Comparison of ENCODE assay signal across 11 cellular contexts in the genomic region with DNA sequence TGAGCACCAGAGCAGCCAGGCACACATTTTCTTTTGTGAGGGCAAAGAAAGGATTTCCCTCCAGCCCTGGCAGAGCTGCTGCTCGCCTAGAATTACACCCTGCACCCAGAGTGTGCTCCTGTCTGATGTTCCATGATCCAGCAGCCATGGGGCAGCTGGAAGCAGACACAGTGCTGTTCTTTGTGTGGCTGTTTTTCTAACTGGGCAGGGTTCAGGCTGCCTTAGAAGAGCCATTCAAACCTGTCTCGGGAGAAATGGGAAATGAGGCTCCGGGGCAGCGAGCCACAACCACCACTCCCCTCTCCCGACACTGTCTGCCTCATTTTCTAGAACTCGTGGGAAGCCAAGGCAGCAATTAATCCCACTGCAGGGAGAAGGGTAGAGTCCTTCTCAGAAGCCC. TPM values are rescaled to one million over a fixed set of nuclear protein-coding genes. Genes with fewer than 3 reads are reported as not detected.
DNase-seq lines count a peak whose midpoint lies in the region; ATAC-seq and TF ChIP-seq lines count a peak whose summit lies in the region.
"Had no signal": no experiment of that assay in that cellular context is flagged by ENCODE, and none has a peak within 500 bp of the region (broad histone marks: within the 10 kb centered on the region; RNA-seq: fewer than 3 reads in every experiment).

No MANE protein-coding gene starts in this region.

- DNase-seq in T-helper 1 cell (no peak), medulla oblongata (ENCODE audit: extremely low spot score) (peak; percentile 96), HT-29 (ENCODE audit: low spot score) (no peak), Peyer's patch (no peak)
- DNase-seq in central memory CD8-positive, alpha-beta T cell (ENCODE audit: low spot score in 2 of 2) = no peak
- DNase-seq in activated CD8-positive, alpha-beta memory T cell treated with anti-CD3 and anti-CD28 coated beads for 24 hours = no peak
- DNase-seq: activated CD4-positive, alpha-beta T cell treated with anti-CD3 and anti-CD28 coated beads for 1 hour; MM.1S; PC-3 had no signal

- H3K27me3 Mint-ChIP-seq in T-helper 1 cell treated with Interleukin-12 subunit alpha and Interleukin-12 subunit beta and Interleukin-4 antibody, amounts not matched to agents 30 μg/mL and 1 μg/mL, for 36 hours (ENCODE audit: low read depth) = no peaks in the 10 kb centered on the region
- H3K27me3 Mint-ChIP-seq in central memory CD8-positive, alpha-beta T cell = no peaks in the 10 kb centered on the region

- no peak for ATAC-seq in central memory CD8-positive, alpha-beta T cell (replicated peaks; ENCODE audit: extremely low read depth, poor library complexity, severe bottlenecking)
- ATAC-seq: PC-3 had no signal

- peaks cover 2 to 64% (median 30%) of the 10 kb centered on the region in 5 donors for H3K4me1 ChIP-seq in subcutaneous abdominal adipose tissue (ENCODE audit: control insufficient read depth in 5 of 5, insufficient read depth in 5 of 5, low read length in 5 of 5)
- H3K4me1 ChIP-seq in Peyer's patch = peaks cover 0 to 25% (median 0%) of the 10 kb centered on the region in 4 donors

- H3K27me3 ChIP-seq in subcutaneous abdominal adipose tissue (ENCODE audit: control insufficient read depth in 5 of 5, insufficient read depth in 4 of 5, low read length in 5 of 5) (no peaks in the 10 kb centered on the region), Peyer's patch (no peaks in the 10 kb centered on the region)

- H3K27ac ChIP-seq in subcutaneous abdominal adipose tissue (ENCODE audit: low read depth, low read length) = peak overlapping the region; percentile 63
- H3K27ac ChIP-seq in Peyer's patch = peak overlapping the region in 2 of 4 donors; percentile 29 to 31

- H3K27ac Mint-ChIP-seq in T-helper 1 cell treated with Interleukin-12 subunit alpha and Interleukin-12 subunit beta and Interleukin-4 antibody, amounts not matched to agents 30 μg/mL and 1 μg/mL, for 36 hours = peak overlapping the region; percentile 62
- peak overlapping the region; percentile 95 for H3K27ac Mint-ChIP-seq in central memory CD8-positive, alpha-beta T cell (ENCODE audit: low read depth)

- H3K9me3 ChIP-seq in subcutaneous abdominal adipose tissue (ENCODE audit: control insufficient read depth in 5 of 5, low read length in 5 of 5) (peaks cover 0 to 8% (median 3%) of the 10 kb centered on the region in 5 donors), Peyer's patch (peaks cover 0 to 7% (median 0%) of the 10 kb centered on the region in 4 donors)

- H3K9me3 Mint-ChIP-seq in T-helper 1 cell treated with Interleukin-12 subunit alpha and Interleukin-12 subunit beta and Interleukin-4 antibody, amounts not matched to agents 30 μg/mL and 1 μg/mL, for 36 hours = peaks cover 11% of the 10 kb centered on the region
- no peaks in the 10 kb centered on the region for H3K9me3 Mint-ChIP-seq in central memory CD8-positive, alpha-beta T cell

- H3K4me3 Mint-ChIP-seq in T-helper 1 cell treated with Interleukin-12 subunit alpha and Interleukin-12 subunit beta and Interleukin-4 antibody, amounts not matched to agents 30 μg/mL and 1 μg/mL, for 36 hours = peak overlapping the region; percentile 17
- peak overlapping the region; percentile 74 for H3K4me3 Mint-ChIP-seq in central memory CD8-positive, alpha-beta T cell

- no peak for TF ChIP-seq POLR2A in Peyer's patch (IDR thresholded peaks at IDR 0.05)

- H3K4me3 ChIP-seq in subcutaneous abdominal adipose tissue (ENCODE audit: low read depth in 1 of 5, low read length in 5 of 5) = peak overlapping the region in 2 of 5 donors; percentile 19 to 24
- no peak overlapping the region for H3K4me3 ChIP-seq in Peyer's patch

- H3K36me3 ChIP-seq in subcutaneous abdominal adipose tissue (ENCODE audit: control insufficient read depth in 5 of 5, insufficient read depth in 5 of 5, low read length in 5 of 5) (peaks cover 2 to 38% (median 26%) of the 10 kb centered on the region in 5 donors), Peyer's patch (peaks cover 0 to 30% (median 0%) of the 10 kb centered on the region in 3 donors)

- peak overlapping the region in 4 of 5 donors; percentile 21 to 73 (median 40) for H3K9ac ChIP-seq in subcutaneous abdominal adipose tissue (ENCODE audit: low read length in 5 of 5)

- H3K36me3 Mint-ChIP-seq in T-helper 1 cell treated with Interleukin-12 subunit alpha and Interleukin-12 subunit beta and Interleukin-4 antibody, amounts not matched to agents 30 μg/mL and 1 μg/mL, for 36 hours (ENCODE audit: low read depth) = peaks cover 43% of the 10 kb centered on the region
- peaks cover 80% of the 10 kb centered on the region for H3K36me3 Mint-ChIP-seq in central memory CD8-positive, alpha-beta T cell (ENCODE audit: insufficient read depth)

- peaks cover 46% of the 10 kb centered on the region for H3K4me1 Mint-ChIP-seq in T-helper 1 cell treated with Interleukin-12 subunit alpha and Interleukin-12 subunit beta and Interleukin-4 antibody, amounts not matched to agents 30 μg/mL and 1 μg/mL, for 36 hours (ENCODE audit: low read depth)
- H3K4me1 Mint-ChIP-seq in central memory CD8-positive, alpha-beta T cell = peaks cover 61% of the 10 kb centered on the region

- no peak for TF ChIP-seq CTCF in Peyer's patch (IDR thresholded peaks at IDR 0.05)

RNA-seq across cellular contexts. Expression of a gene that starts 28.9 kb away (rescaled TPM):
- 116 and 128 TPM in 2 replicates for total RNA-seq in HT-29 (2014; rRNA removed; shearing (Covaris generic))
- 10 to 100 TPM; 20.1 to 56.9 (median 32.3) TPM for total RNA-seq in Peyer's patch
